Comparison of ENCODE assay signal across 33 cellular contexts in genomic region chr7:71479231-71479630, GRCh38.
"Had no signal": no experiment of that assay in that cellular context is flagged by ENCODE, and none has a peak within 500 bp of the region (broad histone marks: within the 10 kb centered on the region; RNA-seq: fewer than 3 reads in every experiment).

No MANE protein-coding gene starts in this region.

- H3K27me3 ChIP-seq: ascending aorta, cardiac muscle cell, colonic mucosa had no signal

- H3K27ac ChIP-seq: ascending aorta, cardiac muscle cell, colonic mucosa, VCaP had no signal

- H3K4me1 Mint-ChIP-seq: activated CD4-positive, alpha-beta T cell treated with anti-CD3 and anti-CD28 coated beads, Interleukin-2, amount 10 ng/mL, durations not matched to agents 24 days and 14 days; activated naive CD4-positive, alpha-beta T cell treated with anti-CD3 and anti-CD28 coated beads, Interleukin-2, amount 10 ng/mL, durations not matched to agents 7 days and 5 days; activated naive CD4-positive, alpha-beta T cell treated with anti-CD3 and anti-CD28 coated beads, Interleukin-2, amount 50 U/mL, for 24 hours; activated naive CD8-positive, alpha-beta T cell treated with anti-CD3 and anti-CD28 coated beads, Interleukin-2, amount 10 ng/mL, durations not matched to agents 7 days and 5 days; activated naive CD8-positive, alpha-beta T cell treated with anti-CD3 and anti-CD28 coated beads, Interleukin-2, amount 50 U/mL, for 24 hours; central memory CD8-positive, alpha-beta T cell had no signal

- H3K27ac Mint-ChIP-seq: activated CD4-positive, alpha-beta memory T cell treated with anti-CD3 and anti-CD28 coated beads for 36 hours; activated CD4-positive, alpha-beta T cell treated with anti-CD3 and anti-CD28 coated beads, Interleukin-2, amount 10 ng/mL, durations not matched to agents 24 days and 14 days; activated CD8-positive, alpha-beta T cell treated with anti-CD3 and anti-CD28 coated beads for 36 hours; activated naive CD4-positive, alpha-beta T cell treated with anti-CD3 and anti-CD28 coated beads, Interleukin-2, amount 10 ng/mL, durations not matched to agents 7 days and 5 days; activated naive CD4-positive, alpha-beta T cell treated with anti-CD3 and anti-CD28 coated beads, Interleukin-2, amount 50 U/mL, for 24 hours; activated naive CD8-positive, alpha-beta T cell treated with anti-CD3 and anti-CD28 coated beads, Interleukin-2, amount 10 ng/mL, durations not matched to agents 7 days and 5 days; activated naive CD8-positive, alpha-beta T cell treated with anti-CD3 and anti-CD28 coated beads, Interleukin-2, amount 50 U/mL, for 24 hours; activated T-helper 2 cell treated with anti-CD3 and anti-CD28 coated beads, Interferon-gamma antibody, Interleukin-2, Interleukin-4, amounts not matched to agents 10 μg/mL and 5 μg/mL and 100 μg/mL, durations not matched to agents 14 hours and 24 hours and 36 hours; T-helper 1 cell treated with Interleukin-12 subunit alpha and Interleukin-12 subunit beta and Interleukin-4 antibody, amounts not matched to agents 30 μg/mL and 1 μg/mL, for 36 hours; T-helper 2 cell treated with Interferon-gamma antibody and Interleukin-4, amounts not matched to agents 5 μg/mL and 100 μg/mL, for 36 hours had no signal

- ATAC-seq: activated CD4-positive, CD25-positive, alpha-beta regulatory T cell treated with anti-CD3 and anti-CD28 coated beads, Interleukin-2, amount 50 U/mL, for 24 hours; activated CD8-positive, alpha-beta T cell treated with anti-CD3 and anti-CD28 coated beads for 36 hours; activated naive CD8-positive, alpha-beta T cell treated with anti-CD3 and anti-CD28 coated beads, Interleukin-2, amount 50 U/mL, for 24 hours; activated T-cell treated with anti-CD3 and anti-CD28 coated beads, Interleukin-2, amount 50 U/mL, for 4 hours had no signal

- H3K36me3 Mint-ChIP-seq: activated CD4-positive, alpha-beta memory T cell treated with anti-CD3 and anti-CD28 coated beads for 36 hours; activated naive CD4-positive, alpha-beta T cell treated with anti-CD3 and anti-CD28 coated beads, Interleukin-2, amount 10 ng/mL, durations not matched to agents 7 days and 5 days; activated naive CD4-positive, alpha-beta T cell treated with anti-CD3 and anti-CD28 coated beads, Interleukin-2, amount 50 U/mL, for 24 hours; activated naive CD8-positive, alpha-beta T cell treated with anti-CD3 and anti-CD28 coated beads, Interleukin-2, amount 10 ng/mL, durations not matched to agents 7 days and 5 days had no signal

- H3K4me1 ChIP-seq: ascending aorta, colonic mucosa had no signal

- H3K36me3 ChIP-seq: ascending aorta, cardiac muscle cell, colonic mucosa had no signal

- H3K9me3 Mint-ChIP-seq: activated naive CD4-positive, alpha-beta T cell treated with anti-CD3 and anti-CD28 coated beads, Interleukin-2, amount 50 U/mL, for 24 hours had no signal

- H3K9me3 ChIP-seq: colonic mucosa had no signal

- DNase-seq: activated CD4-positive, alpha-beta memory T cell treated with anti-CD3 and anti-CD28 coated beads for 36 hours; activated CD4-positive, alpha-beta T cell treated with anti-CD3 and anti-CD28 coated beads for 4 hours; activated CD4-positive, alpha-beta T cell treated with anti-CD3 and anti-CD28 coated beads, Interleukin-2, amount 10 ng/mL, durations not matched to agents 24 days and 14 days; activated CD4-positive, alpha-beta T cell treated with anti-CD3 and anti-CD28 coated beads, Interleukin-2, amount 50 U/mL, for 1 hour; activated CD4-positive, alpha-beta T cell treated with anti-CD3 and anti-CD28 coated beads, Interleukin-2, amount 50 U/mL, for 4 hours; activated CD4-positive, CD25-positive, alpha-beta regulatory T cell; activated CD8-positive, alpha-beta memory T cell treated with anti-CD3 and anti-CD28 coated beads, Interleukin-2, amount 50 U/mL, for 4 hours; activated CD8-positive, alpha-beta T cell treated with anti-CD3 and anti-CD28 coated beads for 36 hours; activated effector memory CD4-positive, alpha-beta T cell treated with Interleukin-2 at 50 U/mL for 16 hours; activated gamma-delta T cell; activated naive CD4-positive, alpha-beta T cell treated with anti-CD3 and anti-CD28 coated beads, Interleukin-2, amount 10 ng/mL, durations not matched to agents 7 days and 5 days; activated naive CD4-positive, alpha-beta T cell treated with Interleukin-2 at 50 U/mL for 16 hours; activated naive CD8-positive, alpha-beta T cell treated with anti-CD3 and anti-CD28 coated beads, Interleukin-2, amount 10 ng/mL, durations not matched to agents 7 days and 5 days; activated naive CD8-positive, alpha-beta T cell treated with anti-CD3 and anti-CD28 coated beads, Interleukin-2, amount 50 U/mL, for 24 hours; activated T-cell treated with anti-CD3 and anti-CD28 coated beads for 4 hours; activated T-cell treated with anti-CD3 and anti-CD28 coated beads, Interleukin-2, amount 50 U/mL, for 1 hour; activated T-cell treated with anti-CD3 and anti-CD28 coated beads, Interleukin-2, amount 50 U/mL, for 4 hours; amygdala; anterior cingulate cortex; colonic mucosa; T-helper 1 cell; T-helper 2 cell; T-helper 9 cell had no signal

- H3K4me3 Mint-ChIP-seq: activated CD4-positive, alpha-beta memory T cell treated with anti-CD3 and anti-CD28 coated beads for 36 hours; activated CD4-positive, alpha-beta T cell treated with anti-CD3 and anti-CD28 coated beads, Interleukin-2, amount 10 ng/mL, durations not matched to agents 24 days and 14 days; activated CD8-positive, alpha-beta T cell treated with anti-CD3 and anti-CD28 coated beads for 36 hours; activated naive CD4-positive, alpha-beta T cell treated with anti-CD3 and anti-CD28 coated beads, Interleukin-2, amount 10 ng/mL, durations not matched to agents 7 days and 5 days; activated naive CD4-positive, alpha-beta T cell treated with anti-CD3 and anti-CD28 coated beads, Interleukin-2, amount 50 U/mL, for 24 hours; activated naive CD8-positive, alpha-beta T cell treated with anti-CD3 and anti-CD28 coated beads, Interleukin-2, amount 10 ng/mL, durations not matched to agents 7 days and 5 days; activated naive CD8-positive, alpha-beta T cell treated with anti-CD3 and anti-CD28 coated beads, Interleukin-2, amount 50 U/mL, for 24 hours; activated T-cell treated with anti-CD3 and anti-CD28 coated beads, Interleukin-2, amount 50 U/mL, for 4 hours; brain; central memory CD8-positive, alpha-beta T cell; T-helper 1 cell treated with Interleukin-12 subunit alpha and Interleukin-12 subunit beta and Interleukin-4 antibody, amounts not matched to agents 30 μg/mL and 1 μg/mL, for 36 hours; T-helper 2 cell treated with Interferon-gamma antibody and Interleukin-4, amounts not matched to agents 5 μg/mL and 100 μg/mL, for 36 hours had no signal

- H3K4me3 ChIP-seq: ascending aorta, cardiac muscle cell, colonic mucosa had no signal

- H3K27me3 Mint-ChIP-seq: activated CD4-positive, alpha-beta memory T cell treated with anti-CD3 and anti-CD28 coated beads for 36 hours; activated CD4-positive, alpha-beta T cell treated with anti-CD3 and anti-CD28 coated beads, Interleukin-2, amount 10 ng/mL, durations not matched to agents 24 days and 14 days; activated CD8-positive, alpha-beta T cell treated with anti-CD3 and anti-CD28 coated beads for 36 hours; activated naive CD4-positive, alpha-beta T cell treated with anti-CD3 and anti-CD28 coated beads, Interleukin-2, amount 10 ng/mL, durations not matched to agents 7 days and 5 days; activated naive CD4-positive, alpha-beta T cell treated with anti-CD3 and anti-CD28 coated beads, Interleukin-2, amount 50 U/mL, for 24 hours; activated naive CD8-positive, alpha-beta T cell treated with anti-CD3 and anti-CD28 coated beads, Interleukin-2, amount 10 ng/mL, durations not matched to agents 7 days and 5 days; activated naive CD8-positive, alpha-beta T cell treated with anti-CD3 and anti-CD28 coated beads, Interleukin-2, amount 50 U/mL, for 24 hours; central memory CD8-positive, alpha-beta T cell had no signal
